In the genomic region with DNA sequence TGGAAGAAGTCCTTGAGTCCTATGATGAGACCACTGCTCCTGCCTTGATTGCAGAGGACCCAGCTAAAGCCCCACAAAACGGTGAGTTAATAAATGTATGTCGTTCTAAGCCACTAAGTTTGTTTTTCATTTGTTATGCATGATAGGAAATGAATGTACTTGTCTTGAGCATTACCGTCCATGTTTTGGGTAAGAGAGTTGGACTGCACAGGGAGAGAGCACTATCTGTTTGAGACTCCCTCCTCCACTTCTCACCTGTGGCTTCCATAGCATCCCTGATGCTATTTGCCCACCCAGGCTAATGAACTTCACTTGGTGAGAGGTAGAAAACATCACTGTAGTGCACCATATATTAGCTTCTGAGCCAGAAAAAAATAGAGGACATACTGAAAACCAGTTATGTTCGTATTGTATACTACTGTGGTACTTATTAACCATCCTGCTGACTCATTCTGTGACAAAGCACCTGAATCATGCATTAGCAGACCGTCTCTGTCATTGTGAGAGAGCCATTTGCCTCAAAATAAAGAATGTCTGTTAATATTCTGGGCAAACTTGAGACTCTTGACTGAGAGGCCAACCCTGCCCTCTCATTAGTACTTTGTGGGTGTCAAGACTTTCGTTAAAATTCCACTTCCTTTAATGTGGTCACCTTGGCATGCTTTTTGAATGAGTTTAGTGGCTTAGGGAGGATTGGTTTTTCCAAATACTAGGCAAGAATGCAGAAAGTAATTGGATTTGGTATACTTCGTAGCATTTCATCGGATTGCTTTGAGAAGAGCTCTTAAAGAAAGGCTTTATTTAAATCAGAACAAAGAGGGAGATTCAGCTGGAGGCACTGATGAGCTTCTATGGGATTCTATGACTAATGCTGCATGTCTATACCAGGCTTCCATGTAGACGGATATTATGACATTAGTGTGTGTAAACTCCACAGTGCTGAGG, we compare ENCODE assay signal across 8 cellular contexts.
DNase-seq lines count a peak whose midpoint lies in the region; ATAC-seq and TF ChIP-seq lines count a peak whose summit lies in the region.
"Had no signal": no experiment of that assay in that cellular context is flagged by ENCODE, and none has a peak within 500 bp of the region (broad histone marks: within the 10 kb centered on the region; RNA-seq: fewer than 3 reads in every experiment).

No MANE protein-coding gene starts in this region.

- no peak for TF ChIP-seq CTCF in neural crest cell (conservative IDR thresholded peaks at IDR 0.05)

- peaks cover 11% of the 10 kb centered on the region for H3K9me3 Mint-ChIP-seq in neural crest cell

- H3K4me3 Mint-ChIP-seq in neural crest cell: no peak overlapping the region

- H3K36me3 Mint-ChIP-seq in neural crest cell (ENCODE audit: low read depth): peaks cover 3% of the 10 kb centered on the region

- peak overlapping the region; percentile 84 for H3K27ac Mint-ChIP-seq in neural crest cell (ENCODE audit: unreplicated experiment)

- peak; percentile 78 for DNase-seq in NOMO-1 treated with DMSO at 0.1 percent for 48 hours (lab: John Stamatoyannopoulos, UW; ENCODE audit: unreplicated experiment)
- no peak for DNase-seq in neural crest cell (ENCODE audit: low read depth, low spot score)
- no peak for DNase-seq in central memory CD4-positive, alpha-beta T cell
- no peak for DNase-seq in NCI-H2227 treated with DMSO at 0.1 percent for 48 hours (lab: John Stamatoyannopoulos, UW)
- no peak for DNase-seq in cerebellum (ENCODE audit: low spot score)

- H3K4me1 Mint-ChIP-seq in neural crest cell: peaks cover 8% of the 10 kb centered on the region

- peak; percentile 99 for ATAC-seq in GM18868 (IDR thresholded peaks at IDR 0.05; ENCODE audit: unreplicated experiment)
- ATAC-seq in HG02610 (IDR thresholded peaks at IDR 0.05; ENCODE audit: unreplicated experiment): peak; percentile 98
- ATAC-seq: Panc1 had no signal

- H3K27me3 Mint-ChIP-seq in neural crest cell (ENCODE audit: low read depth): no peaks in the 10 kb centered on the region
